Comparison of ENCODE assay signal across 30 cellular contexts in the genomic region with DNA sequence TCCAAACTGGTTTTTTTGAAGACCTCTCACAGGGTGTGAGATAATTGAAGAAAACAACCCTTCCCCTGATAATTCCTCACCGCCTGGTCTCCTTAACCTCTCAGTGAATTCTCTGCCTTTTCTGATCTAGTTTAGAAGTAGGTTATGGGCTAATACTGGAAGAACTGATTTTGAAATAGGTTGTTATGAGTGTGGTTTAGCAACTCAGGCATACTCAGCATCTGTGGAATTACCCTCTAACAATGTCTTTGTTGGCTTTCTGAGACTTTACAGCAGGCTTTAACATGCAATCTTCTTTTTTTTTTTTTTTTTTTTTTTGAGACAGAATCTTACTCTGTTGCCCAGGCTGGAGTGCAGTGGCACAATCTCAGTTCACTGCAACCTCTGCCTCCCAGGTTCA. TPM values are rescaled to one million over a fixed set of nuclear protein-coding genes. Genes with fewer than 3 reads are reported as not detected.
"Had no signal": no experiment of that assay in that cellular context is flagged by ENCODE, and none has a peak within 500 bp of the region (broad histone marks: within the 10 kb centered on the region; RNA-seq: fewer than 3 reads in every experiment).

No MANE protein-coding gene starts in this region.

- H3K4me3 Mint-ChIP-seq: activated CD4-positive, alpha-beta T cell treated with anti-CD3 and anti-CD28 coated beads, Interleukin-2, amount 10 ng/mL, durations not matched to agents 24 days and 14 days; activated CD8-positive, alpha-beta T cell treated with anti-CD3 and anti-CD28 coated beads, Interleukin-2, amount 10 ng/mL, durations not matched to agents 7 days and 5 days; activated naive CD4-positive, alpha-beta T cell treated with anti-CD3 and anti-CD28 coated beads, Interleukin-2, amount 10 ng/mL, durations not matched to agents 7 days and 5 days; activated naive CD8-positive, alpha-beta T cell; activated naive CD8-positive, alpha-beta T cell treated with anti-CD3 and anti-CD28 coated beads, Interleukin-2, amount 50 U/mL, for 24 hours; activated T-cell treated with anti-CD3 and anti-CD28 coated beads, Interleukin-2, amount 50 U/mL, for 24 hours had no signal

- DNase-seq: activated CD4-positive, alpha-beta T cell treated with anti-CD3 and anti-CD28 coated beads, Interleukin-2, amount 10 ng/mL, durations not matched to agents 24 days and 14 days; activated CD4-positive, alpha-beta T cell treated with anti-CD3 and anti-CD28 coated beads, Interleukin-2, amount 50 U/mL, for 48 hours; activated CD8-positive, alpha-beta T cell treated with anti-CD3 and anti-CD28 coated beads, Interleukin-2, amount 10 ng/mL, durations not matched to agents 7 days and 5 days; activated gamma-delta T cell treated with Interleukin-2 at 50 U/mL for 16 hours; activated naive CD4-positive, alpha-beta T cell treated with anti-CD3 and anti-CD28 coated beads, Interleukin-2, amount 10 ng/mL, durations not matched to agents 7 days and 5 days; activated naive CD8-positive, alpha-beta T cell treated with anti-CD3 and anti-CD28 coated beads, Interleukin-2, amount 50 U/mL, for 24 hours; activated T-cell treated with anti-CD3 and anti-CD28 coated beads, Interleukin-2, amount 50 U/mL, for 24 hours; amniotic stem cell; aorta; brain microvascular endothelial cell; caudate nucleus; cerebellar nuclear complex; MM.1S; MV-4-11; NCI-H1092; NCI-H1436 treated with DMSO at 0.1 percent for 48 hours; NCI-H1694 treated with DMSO at 0.1 percent for 48 hours; NCI-H2029; NCI-H345; NK-92 treated with Interleukin-12 subunit alpha and Interleukin-12 subunit beta, amount 100 ng/mL, for 24 hours; OCI-M1; Right ventricle myocardium superior; SW 1271; T-helper 1 cell; T-helper 2 cell; T-helper 9 cell had no signal

- H3K9ac ChIP-seq: KMS-11 had no signal

- H3K27ac Mint-ChIP-seq: activated CD4-positive, alpha-beta T cell treated with anti-CD3 and anti-CD28 coated beads, Interleukin-2, amount 10 ng/mL, durations not matched to agents 24 days and 14 days; activated CD8-positive, alpha-beta T cell treated with anti-CD3 and anti-CD28 coated beads, Interleukin-2, amount 10 ng/mL, durations not matched to agents 7 days and 5 days; activated naive CD4-positive, alpha-beta T cell treated with anti-CD3 and anti-CD28 coated beads, Interleukin-2, amount 10 ng/mL, durations not matched to agents 7 days and 5 days; activated naive CD8-positive, alpha-beta T cell; activated naive CD8-positive, alpha-beta T cell treated with anti-CD3 and anti-CD28 coated beads, Interleukin-2, amount 50 U/mL, for 24 hours; activated T-cell treated with anti-CD3 and anti-CD28 coated beads, Interleukin-2, amount 50 U/mL, for 24 hours; activated T-helper 2 cell treated with anti-CD3 and anti-CD28 coated beads, Interferon-gamma antibody, Interleukin-2, Interleukin-4, amounts not matched to agents 10 μg/mL and 5 μg/mL and 100 μg/mL, durations not matched to agents 14 hours and 24 hours and 36 hours had no signal

- H3K27me3 Mint-ChIP-seq: activated CD4-positive, alpha-beta T cell treated with anti-CD3 and anti-CD28 coated beads, Interleukin-2, amount 10 ng/mL, durations not matched to agents 24 days and 14 days had no signal

- H3K9me3 Mint-ChIP-seq: activated CD4-positive, alpha-beta T cell treated with anti-CD3 and anti-CD28 coated beads, Interleukin-2, amount 10 ng/mL, durations not matched to agents 24 days and 14 days; activated naive CD4-positive, alpha-beta T cell treated with anti-CD3 and anti-CD28 coated beads, Interleukin-2, amount 10 ng/mL, durations not matched to agents 7 days and 5 days; activated naive CD8-positive, alpha-beta T cell treated with anti-CD3 and anti-CD28 coated beads, Interleukin-2, amount 50 U/mL, for 24 hours; activated T-cell treated with anti-CD3 and anti-CD28 coated beads, Interleukin-2, amount 50 U/mL, for 24 hours; activated T-helper 2 cell treated with anti-CD3 and anti-CD28 coated beads, Interferon-gamma antibody, Interleukin-2, Interleukin-4, amounts not matched to agents 10 μg/mL and 5 μg/mL and 100 μg/mL, durations not matched to agents 14 hours and 24 hours and 36 hours had no signal

- H3K36me3 Mint-ChIP-seq: activated naive CD4-positive, alpha-beta T cell treated with anti-CD3 and anti-CD28 coated beads, Interleukin-2, amount 10 ng/mL, durations not matched to agents 7 days and 5 days; activated naive CD8-positive, alpha-beta T cell had no signal

- H3K4me1 Mint-ChIP-seq: activated CD4-positive, alpha-beta T cell treated with anti-CD3 and anti-CD28 coated beads, Interleukin-2, amount 10 ng/mL, durations not matched to agents 24 days and 14 days; activated naive CD4-positive, alpha-beta T cell treated with anti-CD3 and anti-CD28 coated beads, Interleukin-2, amount 10 ng/mL, durations not matched to agents 7 days and 5 days; activated naive CD8-positive, alpha-beta T cell treated with anti-CD3 and anti-CD28 coated beads, Interleukin-2, amount 50 U/mL, for 24 hours had no signal

- H3K4me2 ChIP-seq: KMS-11 had no signal

- H3K27ac ChIP-seq: brain microvascular endothelial cell, KMS-11 had no signal

- H3K27me3 ChIP-seq: brain microvascular endothelial cell had no signal

- ATAC-seq: activated CD8-positive, alpha-beta T cell treated with anti-CD3 and anti-CD28 coated beads, Interleukin-2, amount 10 ng/mL, durations not matched to agents 7 days and 5 days; activated naive CD8-positive, alpha-beta T cell treated with anti-CD3 and anti-CD28 coated beads, Interleukin-2, amount 50 U/mL, for 24 hours had no signal

- H3K36me3 ChIP-seq: brain microvascular endothelial cell had no signal

RNA-seq across cellular contexts. Expression of a gene that starts 10.3 kb away (rescaled TPM):
- total RNA-seq: activated CD4-positive, alpha-beta T cell treated with anti-CD3 and anti-CD28 coated beads, Interleukin-2, amount 10 ng/mL, durations not matched to agents 24 days and 14 days; activated CD8-positive, alpha-beta T cell treated with anti-CD3 and anti-CD28 coated beads, Interleukin-2, amount 10 ng/mL, durations not matched to agents 7 days and 5 days; activated T-helper 2 cell treated with anti-CD3 and anti-CD28 coated beads, Interferon-gamma antibody, Interleukin-2, Interleukin-4, amounts not matched to agents 10 μg/mL and 5 μg/mL and 100 μg/mL, durations not matched to agents 14 hours and 24 hours and 36 hours; NCI-H460; Right ventricle myocardium superior had no signal
